ENCODE assay signal across 36 cellular contexts in genomic region chr9:135763716-135764446, GRCh38.
"Had no signal": no experiment of that assay in that cellular context is flagged by ENCODE, and none has a peak within 500 bp of the region (broad histone marks: within the 10 kb centered on the region; RNA-seq: fewer than 3 reads in every experiment).

No MANE protein-coding gene starts in this region.

- H3K4me1 Mint-ChIP-seq: activated CD4-positive, alpha-beta memory T cell treated with anti-CD3 and anti-CD28 coated beads, Interleukin-2, amount 10 ng/mL, durations not matched to agents 7 days and 5 days; activated CD4-positive, alpha-beta T cell treated with anti-CD3 and anti-CD28 coated beads for 36 hours; activated CD4-positive, alpha-beta T cell treated with anti-CD3 and anti-CD28 coated beads, Interleukin-2, amount 10 ng/mL, durations not matched to agents 7 days and 5 days; activated CD8-positive, alpha-beta memory T cell treated with anti-CD3 and anti-CD28 coated beads, Interleukin-2, amount 10 ng/mL, durations not matched to agents 7 days and 5 days; activated naive CD4-positive, alpha-beta T cell treated with anti-CD3 and anti-CD28 coated beads, Interleukin-2, amount 10 ng/mL, durations not matched to agents 7 days and 5 days; activated naive CD4-positive, alpha-beta T cell treated with anti-CD3 and anti-CD28 coated beads, Interleukin-2, amount 50 U/mL, for 24 hours; activated naive CD8-positive, alpha-beta T cell treated with anti-CD3 and anti-CD28 coated beads, Interleukin-2, amount 10 ng/mL, durations not matched to agents 7 days and 5 days; activated naive CD8-positive, alpha-beta T cell treated with anti-CD3 and anti-CD28 coated beads, Interleukin-2, amount 50 U/mL, for 24 hours had no signal

- H3K4me3 ChIP-seq: ascending aorta, breast epithelium had no signal

- H3K36me3 Mint-ChIP-seq: activated CD8-positive, alpha-beta memory T cell treated with anti-CD3 and anti-CD28 coated beads, Interleukin-2, amount 10 ng/mL, durations not matched to agents 7 days and 5 days; activated naive CD4-positive, alpha-beta T cell treated with anti-CD3 and anti-CD28 coated beads, Interleukin-2, amount 10 ng/mL, durations not matched to agents 7 days and 5 days; activated naive CD4-positive, alpha-beta T cell treated with anti-CD3 and anti-CD28 coated beads, Interleukin-2, amount 50 U/mL, for 24 hours; activated naive CD8-positive, alpha-beta T cell; activated naive CD8-positive, alpha-beta T cell treated with anti-CD3 and anti-CD28 coated beads, Interleukin-2, amount 10 ng/mL, durations not matched to agents 7 days and 5 days had no signal

- DNase-seq: activated CD4-positive, alpha-beta memory T cell treated with anti-CD3 and anti-CD28 coated beads, Interleukin-2, amount 10 ng/mL, durations not matched to agents 7 days and 5 days; activated CD4-positive, alpha-beta T cell treated with anti-CD3 and anti-CD28 coated beads for 1 hour; activated CD4-positive, alpha-beta T cell treated with anti-CD3 and anti-CD28 coated beads for 36 hours; activated CD4-positive, alpha-beta T cell treated with anti-CD3 and anti-CD28 coated beads for 48 hours; activated CD4-positive, alpha-beta T cell treated with anti-CD3 and anti-CD28 coated beads, Interleukin-2, amount 10 ng/mL, durations not matched to agents 7 days and 5 days; activated CD4-positive, alpha-beta T cell treated with anti-CD3 and anti-CD28 coated beads, Interleukin-2, amount 50 U/mL, for 48 hours; activated CD4-positive, CD25-positive, alpha-beta regulatory T cell; activated CD8-positive, alpha-beta memory T cell treated with anti-CD3 and anti-CD28 coated beads for 24 hours; activated CD8-positive, alpha-beta memory T cell treated with anti-CD3 and anti-CD28 coated beads, Interleukin-2, amount 10 ng/mL, durations not matched to agents 7 days and 5 days; activated CD8-positive, alpha-beta memory T cell treated with anti-CD3 and anti-CD28 coated beads, Interleukin-2, amount 50 U/mL, for 48 hours; activated CD8-positive, alpha-beta T cell treated with anti-CD3 and anti-CD28 coated beads, Interleukin-2, amount 10 ng/mL, durations not matched to agents 7 days and 5 days; activated effector memory CD4-positive, alpha-beta T cell treated with Interleukin-2 at 50 U/mL for 16 hours; activated gamma-delta T cell; activated naive CD4-positive, alpha-beta T cell treated with anti-CD3 and anti-CD28 coated beads, Interleukin-2, amount 10 ng/mL, durations not matched to agents 7 days and 5 days; activated naive CD4-positive, alpha-beta T cell treated with Interleukin-2 at 50 U/mL for 16 hours; activated naive CD8-positive, alpha-beta T cell treated with anti-CD3 and anti-CD28 coated beads, Interleukin-2, amount 10 ng/mL, durations not matched to agents 7 days and 5 days; activated naive CD8-positive, alpha-beta T cell treated with anti-CD3 and anti-CD28 coated beads, Interleukin-2, amount 50 U/mL, for 24 hours; activated T-cell treated with anti-CD3 and anti-CD28 coated beads, Interleukin-2, amount 50 U/mL, for 24 hours; activated T-cell treated with anti-CD3 and anti-CD28 coated beads, Interleukin-2, amount 50 U/mL, for 48 hours; amygdala; anterior cingulate cortex; brain microvascular endothelial cell; central memory CD4-positive, alpha-beta T cell; T-helper 1 cell; T-helper 2 cell; T-helper 9 cell had no signal

- FAIRE-seq: TTC549 had no signal

- H3K27me3 Mint-ChIP-seq: activated CD4-positive, alpha-beta memory T cell treated with anti-CD3 and anti-CD28 coated beads, Interleukin-2, amount 10 ng/mL, durations not matched to agents 7 days and 5 days; activated CD4-positive, alpha-beta T cell treated with anti-CD3 and anti-CD28 coated beads for 36 hours; activated CD4-positive, alpha-beta T cell treated with anti-CD3 and anti-CD28 coated beads, Interleukin-2, amount 10 ng/mL, durations not matched to agents 7 days and 5 days; activated CD8-positive, alpha-beta memory T cell treated with anti-CD3 and anti-CD28 coated beads, Interleukin-2, amount 10 ng/mL, durations not matched to agents 7 days and 5 days; activated naive CD4-positive, alpha-beta T cell treated with anti-CD3 and anti-CD28 coated beads, Interleukin-2, amount 10 ng/mL, durations not matched to agents 7 days and 5 days; activated naive CD8-positive, alpha-beta T cell; activated naive CD8-positive, alpha-beta T cell treated with anti-CD3 and anti-CD28 coated beads, Interleukin-2, amount 10 ng/mL, durations not matched to agents 7 days and 5 days; activated naive CD8-positive, alpha-beta T cell treated with anti-CD3 and anti-CD28 coated beads, Interleukin-2, amount 50 U/mL, for 24 hours; activated T-cell treated with anti-CD3 and anti-CD28 coated beads, Interleukin-2, amount 50 U/mL, for 24 hours had no signal

- H3K27ac ChIP-seq: ascending aorta, brain microvascular endothelial cell, breast epithelium, VCaP had no signal

- H3K27me3 ChIP-seq: ascending aorta, brain microvascular endothelial cell had no signal

- H3K27ac Mint-ChIP-seq: activated CD4-positive, alpha-beta memory T cell treated with anti-CD3 and anti-CD28 coated beads, Interleukin-2, amount 10 ng/mL, durations not matched to agents 7 days and 5 days; activated CD4-positive, alpha-beta T cell treated with anti-CD3 and anti-CD28 coated beads for 36 hours; activated CD4-positive, alpha-beta T cell treated with anti-CD3 and anti-CD28 coated beads, Interleukin-2, amount 10 ng/mL, durations not matched to agents 7 days and 5 days; activated CD8-positive, alpha-beta memory T cell treated with anti-CD3 and anti-CD28 coated beads, Interleukin-2, amount 10 ng/mL, durations not matched to agents 7 days and 5 days; activated CD8-positive, alpha-beta T cell treated with anti-CD3 and anti-CD28 coated beads, Interleukin-2, amount 10 ng/mL, durations not matched to agents 7 days and 5 days; activated naive CD4-positive, alpha-beta T cell treated with anti-CD3 and anti-CD28 coated beads, Interleukin-2, amount 10 ng/mL, durations not matched to agents 7 days and 5 days; activated naive CD4-positive, alpha-beta T cell treated with anti-CD3 and anti-CD28 coated beads, Interleukin-2, amount 50 U/mL, for 24 hours; activated naive CD8-positive, alpha-beta T cell; activated naive CD8-positive, alpha-beta T cell treated with anti-CD3 and anti-CD28 coated beads, Interleukin-2, amount 10 ng/mL, durations not matched to agents 7 days and 5 days; activated naive CD8-positive, alpha-beta T cell treated with anti-CD3 and anti-CD28 coated beads, Interleukin-2, amount 50 U/mL, for 24 hours; activated T-cell treated with anti-CD3 and anti-CD28 coated beads, Interleukin-2, amount 50 U/mL, for 24 hours; activated T-helper 2 cell treated with anti-CD3 and anti-CD28 coated beads, Interferon-gamma antibody, Interleukin-2, Interleukin-4, amounts not matched to agents 10 μg/mL and 5 μg/mL and 100 μg/mL, durations not matched to agents 14 hours and 24 hours and 36 hours; T-helper 1 cell treated with Interleukin-12 subunit alpha and Interleukin-12 subunit beta and Interleukin-4 antibody, amounts not matched to agents 30 μg/mL and 1 μg/mL, for 36 hours; T-helper 2 cell treated with Interferon-gamma antibody and Interleukin-4, amounts not matched to agents 5 μg/mL and 100 μg/mL, for 36 hours had no signal

- H3K9me3 Mint-ChIP-seq: activated naive CD4-positive, alpha-beta T cell treated with anti-CD3 and anti-CD28 coated beads, Interleukin-2, amount 50 U/mL, for 24 hours; activated naive CD8-positive, alpha-beta T cell treated with anti-CD3 and anti-CD28 coated beads, Interleukin-2, amount 50 U/mL, for 24 hours; activated T-helper 2 cell treated with anti-CD3 and anti-CD28 coated beads, Interferon-gamma antibody, Interleukin-2, Interleukin-4, amounts not matched to agents 10 μg/mL and 5 μg/mL and 100 μg/mL, durations not matched to agents 14 hours and 24 hours and 36 hours; T-helper 2 cell treated with Interferon-gamma antibody and Interleukin-4, amounts not matched to agents 5 μg/mL and 100 μg/mL, for 36 hours had no signal

- ATAC-seq: activated CD4-positive, alpha-beta T cell treated with anti-CD3 and anti-CD28 coated beads for 36 hours; activated CD4-positive, CD25-positive, alpha-beta regulatory T cell treated with anti-CD3 and anti-CD28 coated beads, Interleukin-2, amount 50 U/mL, for 24 hours; activated CD8-positive, alpha-beta memory T cell treated with anti-CD3 and anti-CD28 coated beads, Interleukin-2, amount 10 ng/mL, durations not matched to agents 7 days and 5 days; activated CD8-positive, alpha-beta T cell treated with anti-CD3 and anti-CD28 coated beads, Interleukin-2, amount 10 ng/mL, durations not matched to agents 7 days and 5 days; activated naive CD8-positive, alpha-beta T cell treated with anti-CD3 and anti-CD28 coated beads, Interleukin-2, amount 50 U/mL, for 24 hours had no signal

- H3K4me3 Mint-ChIP-seq: activated CD4-positive, alpha-beta memory T cell treated with anti-CD3 and anti-CD28 coated beads, Interleukin-2, amount 10 ng/mL, durations not matched to agents 7 days and 5 days; activated CD4-positive, alpha-beta T cell treated with anti-CD3 and anti-CD28 coated beads for 36 hours; activated CD4-positive, alpha-beta T cell treated with anti-CD3 and anti-CD28 coated beads, Interleukin-2, amount 10 ng/mL, durations not matched to agents 7 days and 5 days; activated CD8-positive, alpha-beta memory T cell treated with anti-CD3 and anti-CD28 coated beads, Interleukin-2, amount 10 ng/mL, durations not matched to agents 7 days and 5 days; activated CD8-positive, alpha-beta T cell treated with anti-CD3 and anti-CD28 coated beads, Interleukin-2, amount 10 ng/mL, durations not matched to agents 7 days and 5 days; activated naive CD4-positive, alpha-beta T cell treated with anti-CD3 and anti-CD28 coated beads, Interleukin-2, amount 10 ng/mL, durations not matched to agents 7 days and 5 days; activated naive CD4-positive, alpha-beta T cell treated with anti-CD3 and anti-CD28 coated beads, Interleukin-2, amount 50 U/mL, for 24 hours; activated naive CD8-positive, alpha-beta T cell; activated naive CD8-positive, alpha-beta T cell treated with anti-CD3 and anti-CD28 coated beads, Interleukin-2, amount 10 ng/mL, durations not matched to agents 7 days and 5 days; activated naive CD8-positive, alpha-beta T cell treated with anti-CD3 and anti-CD28 coated beads, Interleukin-2, amount 50 U/mL, for 24 hours; activated T-cell treated with anti-CD3 and anti-CD28 coated beads, Interleukin-2, amount 50 U/mL, for 24 hours; T-helper 1 cell treated with Interleukin-12 subunit alpha and Interleukin-12 subunit beta and Interleukin-4 antibody, amounts not matched to agents 30 μg/mL and 1 μg/mL, for 36 hours; T-helper 2 cell treated with Interferon-gamma antibody and Interleukin-4, amounts not matched to agents 5 μg/mL and 100 μg/mL, for 36 hours had no signal

- H3K36me3 ChIP-seq: ascending aorta, brain microvascular endothelial cell, breast epithelium had no signal

- H3K4me1 ChIP-seq: ascending aorta, breast epithelium had no signal
